1 cellular context compared by ENCODE assay signal in the genomic region with DNA sequence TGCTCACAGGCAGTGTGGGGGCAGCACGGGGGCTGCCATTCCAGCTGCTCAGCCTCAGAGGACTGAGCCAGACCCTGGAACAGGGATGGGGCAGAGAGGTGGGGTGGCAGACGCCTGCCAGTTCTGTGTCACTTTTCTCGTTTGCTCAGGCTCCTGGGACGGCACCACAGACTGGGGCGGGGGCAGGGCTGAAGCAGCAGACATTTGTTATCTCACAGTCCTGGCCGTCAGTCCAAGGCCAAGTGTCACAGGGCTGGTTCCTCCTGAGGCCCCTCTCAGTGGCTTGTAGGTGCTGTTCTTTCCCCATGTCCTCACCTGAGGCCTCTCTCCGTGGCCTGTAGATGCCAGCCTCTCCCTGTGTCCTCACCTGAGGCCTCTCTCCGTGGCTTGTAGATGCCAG.
TF ChIP-seq lines count a peak whose summit lies in the region.

No MANE protein-coding gene starts in this region.

TF ChIP-seq in WTC11, 78 proteins besides CTCF, POLR2A, EP300 and RAD21:
- no peak for TF ChIP-seq KAT7 (CRISPR knock-in tag; IDR thresholded peaks at IDR 0.05; ENCODE audit: borderline replicate concordance)
- no peak for TF ChIP-seq ZNF396 (CRISPR knock-in tag; IDR thresholded peaks at IDR 0.05; ENCODE audit: borderline replicate concordance)
- TF ChIP-seq, protein P1, sequence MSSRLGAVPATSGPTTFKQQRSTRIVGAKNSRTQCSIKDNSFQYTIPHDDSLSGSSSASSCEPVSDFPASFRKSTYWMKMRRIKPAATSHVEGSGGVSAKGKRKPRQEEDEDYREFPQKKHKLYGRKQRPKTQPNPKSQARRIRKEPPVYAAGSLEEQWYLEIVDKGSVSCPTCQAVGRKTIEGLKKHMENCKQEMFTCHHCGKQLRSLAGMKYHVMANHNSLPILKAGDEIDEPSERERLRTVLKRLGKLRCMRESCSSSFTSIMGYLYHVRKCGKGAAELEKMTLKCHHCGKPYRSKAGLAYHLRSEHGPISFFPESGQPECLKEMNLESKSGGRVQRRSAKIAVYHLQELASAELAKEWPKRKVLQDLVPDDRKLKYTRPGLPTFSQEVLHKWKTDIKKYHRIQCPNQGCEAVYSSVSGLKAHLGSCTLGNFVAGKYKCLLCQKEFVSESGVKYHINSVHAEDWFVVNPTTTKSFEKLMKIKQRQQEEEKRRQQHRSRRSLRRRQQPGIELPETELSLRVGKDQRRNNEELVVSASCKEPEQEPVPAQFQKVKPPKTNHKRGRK (CRISPR knock-in tag; IDR thresholded peaks at IDR 0.05; ENCODE audit: borderline replicate concordance): no peak
- TF ChIP-seq ZNF219 (CRISPR knock-in tag; IDR thresholded peaks at IDR 0.05; ENCODE audit: borderline replicate concordance): no peak
- TF ChIP-seq GABPB1 (CRISPR knock-in tag; IDR thresholded peaks at IDR 0.05): no peak
- no peak for TF ChIP-seq JAZF1 (CRISPR knock-in tag; IDR thresholded peaks at IDR 0.05)
- no peak for TF ChIP-seq ZNF416 (CRISPR knock-in tag; IDR thresholded peaks at IDR 0.05)
- no peak for TF ChIP-seq ZBTB43 (CRISPR knock-in tag; IDR thresholded peaks at IDR 0.05)
